Comparison of ENCODE assay signal across 8 cellular contexts in genomic region chr1:150364231-150365003, GRCh38. TPM values are rescaled to one million over a fixed set of nuclear protein-coding genes. Genes with fewer than 3 reads are reported as not detected.
DNase-seq lines count a peak whose midpoint lies in the region; ATAC-seq and TF ChIP-seq lines count a peak whose summit lies in the region.

No MANE protein-coding gene starts in this region.

- H3K27me3 Mint-ChIP-seq in activated T-helper 17 cell treated with anti-CD3 and anti-CD28 coated beads, Interleukin-2, amount 50 U/mL, for 72 hours, result no peaks in the 10 kb centered on the region
- H3K27me3 Mint-ChIP-seq in natural killer cell treated with Interleukin-12 subunit alpha and Interleukin-12 subunit beta and Interleukin-15 and Interleukin-18, amount 100 ng/mL, for 72 hours, result no peaks in the 10 kb centered on the region

- no peaks in the 10 kb centered on the region for H3K9me3 Mint-ChIP-seq in activated T-helper 17 cell treated with anti-CD3 and anti-CD28 coated beads, Interleukin-2, amount 50 U/mL, for 72 hours
- H3K9me3 Mint-ChIP-seq in natural killer cell treated with Interleukin-12 subunit alpha and Interleukin-12 subunit beta and Interleukin-15 and Interleukin-18, amount 100 ng/mL, for 72 hours, result no peaks in the 10 kb centered on the region

- H3K4me1 Mint-ChIP-seq in activated T-helper 17 cell treated with anti-CD3 and anti-CD28 coated beads, Interleukin-2, amount 50 U/mL, for 72 hours, result peaks cover 13% of the 10 kb centered on the region
- H3K4me1 Mint-ChIP-seq in natural killer cell treated with Interleukin-12 subunit alpha and Interleukin-12 subunit beta and Interleukin-15 and Interleukin-18, amount 100 ng/mL, for 72 hours (ENCODE audit: low read depth in 2 of 2), result peaks cover 42 to 43% of the 10 kb centered on the region in 2 donors

- H3K4me1 ChIP-seq in BE2C, result no peaks in the 10 kb centered on the region

- peaks cover 35% of the 10 kb centered on the region for H3K36me3 Mint-ChIP-seq in activated T-helper 17 cell treated with anti-CD3 and anti-CD28 coated beads, Interleukin-2, amount 50 U/mL, for 72 hours (ENCODE audit: low read depth)
- peaks cover 13% of the 10 kb centered on the region for H3K36me3 Mint-ChIP-seq in natural killer cell treated with Interleukin-12 subunit alpha and Interleukin-12 subunit beta and Interleukin-15 and Interleukin-18, amount 100 ng/mL, for 72 hours

- no peak for TF ChIP-seq CTCF in BE2C (IDR thresholded peaks at IDR 0.05; ENCODE audit: low read depth, low read length)

- ATAC-seq in GM21367 (IDR thresholded peaks at IDR 0.05; ENCODE audit: unreplicated experiment), result peak; percentile 14
- peak; percentile 34 for ATAC-seq in activated T-helper 17 cell treated with anti-CD3 and anti-CD28 coated beads, Interleukin-2, amount 50 U/mL, for 72 hours (replicated peaks)
- ATAC-seq in natural killer cell treated with Interleukin-12 subunit alpha and Interleukin-12 subunit beta and Interleukin-15 and Interleukin-18, amount 100 ng/mL, for 72 hours, result peak; percentile 55

- H3K4me3 ChIP-seq in BE2C (ENCODE audit: low read depth, low read length), result peak overlapping the region; percentile 93

- H3K27ac Mint-ChIP-seq in activated T-helper 17 cell treated with anti-CD3 and anti-CD28 coated beads, Interleukin-2, amount 50 U/mL, for 72 hours, result peak overlapping the region; percentile 99
- peak overlapping the region; percentile 96 to 99 for H3K27ac Mint-ChIP-seq in natural killer cell treated with Interleukin-12 subunit alpha and Interleukin-12 subunit beta and Interleukin-15 and Interleukin-18, amount 100 ng/mL, for 72 hours

- H3K9me3 ChIP-seq in BE2C, result no peaks in the 10 kb centered on the region

- H3K36me3 ChIP-seq in BE2C, result no peaks in the 10 kb centered on the region

- peak; percentile 87 for DNase-seq in BE2C
- DNase-seq in LHCN-M2 (ENCODE audit: low read depth), result peak; percentile 82
- DNase-seq in RKO (ENCODE audit: low spot score), result peak; percentile 88
- DNase-seq in fibroblast of peridontal ligament (ENCODE audit: extremely low read depth), result peak; percentile 59
- DNase-seq in natural killer cell treated with Interleukin-12 subunit alpha and Interleukin-12 subunit beta and Interleukin-15 and Interleukin-18, amount 100 ng/mL, for 72 hours (ENCODE audit: low spot score), result peak; percentile 83
- DNase-seq in stimulated activated naive CD4-positive, alpha-beta T cell (lab: John Stamatoyannopoulos, UW), result peak; percentile 73 to 90 (median 78)

- H3K27me3 ChIP-seq in BE2C, result no peaks in the 10 kb centered on the region

- H3K4me3 Mint-ChIP-seq in activated T-helper 17 cell treated with anti-CD3 and anti-CD28 coated beads, Interleukin-2, amount 50 U/mL, for 72 hours, result peak overlapping the region; percentile 100
- H3K4me3 Mint-ChIP-seq in natural killer cell treated with Interleukin-12 subunit alpha and Interleukin-12 subunit beta and Interleukin-15 and Interleukin-18, amount 100 ng/mL, for 72 hours, result peak overlapping the region; percentile 92

RNA-seq across cellular contexts. Expression of gene RPRD2, which starts 0.5 kb away (rescaled TPM):
- polyA plus RNA-seq in BE2C (2012; ENCODE audit: insufficient read depth, insufficient read length, low read depth), result 22.2 TPM
- total RNA-seq in LHCN-M2 (2014; rRNA removed), result 10.8 and 13.4 TPM in 2 replicates
- polyA plus RNA-seq in LHCN-M2 (2012), result 8.3 TPM
- 10 to 100 TPM; 23.0 to 26.9 TPM for total RNA-seq in activated T-helper 17 cell treated with anti-CD3 and anti-CD28 coated beads, Interleukin-2, amount 50 U/mL, for 72 hours
- total RNA-seq in natural killer cell treated with Interleukin-12 subunit alpha and Interleukin-12 subunit beta and Interleukin-15 and Interleukin-18, amount 100 ng/mL, for 72 hours, result 10 to 100 TPM; 23.9 to 24.8 TPM

RNA-seq across cellular contexts. Expression of gene PRPF3, which starts 43.1 kb away (rescaled TPM):
- polyA plus RNA-seq in BE2C (2012; ENCODE audit: insufficient read depth, insufficient read length, low read depth), result 171 TPM
- 34.7 and 41.8 TPM in 2 replicates for total RNA-seq in LHCN-M2 (2014; rRNA removed)
- 23.5 TPM for polyA plus RNA-seq in LHCN-M2 (2012)
- total RNA-seq in activated T-helper 17 cell treated with anti-CD3 and anti-CD28 coated beads, Interleukin-2, amount 50 U/mL, for 72 hours, result 10 to 100 TPM; 67.0 to 77.9 TPM
- 100 to 1,000 TPM; 136 to 154 TPM for total RNA-seq in natural killer cell treated with Interleukin-12 subunit alpha and Interleukin-12 subunit beta and Interleukin-15 and Interleukin-18, amount 100 ng/mL, for 72 hours

Comparison
In these comparisons a context has a peak if more than half of its experiments do, and no peak if none do; other contexts are left out.
1. Peak in every context shown above with its lines: DNase-seq, ATAC-seq and H3K4me3 ChIP-seq.